ENCODE assay signal across 6 cellular contexts in the genomic region with DNA sequence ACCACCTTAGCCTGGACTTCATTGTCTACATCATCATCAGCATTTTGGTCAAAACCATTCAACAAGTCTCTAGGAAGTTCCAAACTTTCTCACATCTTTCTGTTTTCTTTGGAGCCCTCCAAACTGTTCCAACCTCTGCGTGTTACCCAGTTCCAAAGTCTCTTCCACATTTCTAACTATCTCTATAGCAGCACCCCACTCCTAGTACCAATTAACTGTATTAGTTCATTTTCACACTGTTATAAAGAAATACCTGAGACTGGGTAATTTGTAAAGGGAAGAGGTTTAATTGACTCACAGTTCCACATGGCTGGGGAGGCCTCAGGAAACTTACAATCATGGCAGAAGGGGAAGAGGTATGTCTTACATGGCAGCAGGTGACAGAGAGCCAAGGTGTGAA. TPM values are rescaled to one million over a fixed set of nuclear protein-coding genes. Genes with fewer than 3 reads are reported as not detected.
"Had no signal": no experiment of that assay in that cellular context is flagged by ENCODE, and none has a peak within 500 bp of the region (broad histone marks: within the 10 kb centered on the region; RNA-seq: fewer than 3 reads in every experiment).

No MANE protein-coding gene starts in this region.

RNA-seq across cellular contexts. Expression of gene MSTN, which starts 46.6 kb away (rescaled TPM):
- total RNA-seq: natural killer cell; natural killer cell treated with Interleukin-12 subunit alpha and Interleukin-12 subunit beta and Interleukin-15 and Interleukin-18, amount 100 ng/mL, for 72 hours; osteoblast; pulmonary artery endothelial cell; right lobe of liver had no signal
- polyA plus RNA-seq: smooth muscle cell had no signal
